ENCODE assay signal across 1 cellular context in genomic region chr16:10579575-10579964, GRCh38.
TF ChIP-seq lines count a peak whose summit lies in the region.

No MANE protein-coding gene starts in this region.

TF ChIP-seq in GM23338, 12 proteins besides CTCF, POLR2A, EP300 and RAD21 (continued from another document):
- TF ChIP-seq ZNF462 (CRISPR knock-in tag; IDR thresholded peaks at IDR 0.05), result no peak
- no peak for TF ChIP-seq CREB1 (CRISPR knock-in tag; IDR thresholded peaks at IDR 0.05; ENCODE audit: low read depth)
- TF ChIP-seq EZH2 (IDR thresholded peaks at IDR 0.05; ENCODE audit: low read depth, unreplicated experiment), result no peak
- no peak for TF ChIP-seq ZNF114 (CRISPR knock-in tag; IDR thresholded peaks at IDR 0.05)
- no peak for TF ChIP-seq ZNF331 (CRISPR knock-in tag; IDR thresholded peaks at IDR 0.05; ENCODE audit: low read depth)
- no peak for TF ChIP-seq NANOG (IDR thresholded peaks at IDR 0.05; ENCODE audit: borderline replicate concordance)
- no peak for TF ChIP-seq JUNB (IDR thresholded peaks at IDR 0.05; ENCODE audit: unreplicated experiment)
